8 cellular contexts compared by ENCODE assay signal in the genomic region with DNA sequence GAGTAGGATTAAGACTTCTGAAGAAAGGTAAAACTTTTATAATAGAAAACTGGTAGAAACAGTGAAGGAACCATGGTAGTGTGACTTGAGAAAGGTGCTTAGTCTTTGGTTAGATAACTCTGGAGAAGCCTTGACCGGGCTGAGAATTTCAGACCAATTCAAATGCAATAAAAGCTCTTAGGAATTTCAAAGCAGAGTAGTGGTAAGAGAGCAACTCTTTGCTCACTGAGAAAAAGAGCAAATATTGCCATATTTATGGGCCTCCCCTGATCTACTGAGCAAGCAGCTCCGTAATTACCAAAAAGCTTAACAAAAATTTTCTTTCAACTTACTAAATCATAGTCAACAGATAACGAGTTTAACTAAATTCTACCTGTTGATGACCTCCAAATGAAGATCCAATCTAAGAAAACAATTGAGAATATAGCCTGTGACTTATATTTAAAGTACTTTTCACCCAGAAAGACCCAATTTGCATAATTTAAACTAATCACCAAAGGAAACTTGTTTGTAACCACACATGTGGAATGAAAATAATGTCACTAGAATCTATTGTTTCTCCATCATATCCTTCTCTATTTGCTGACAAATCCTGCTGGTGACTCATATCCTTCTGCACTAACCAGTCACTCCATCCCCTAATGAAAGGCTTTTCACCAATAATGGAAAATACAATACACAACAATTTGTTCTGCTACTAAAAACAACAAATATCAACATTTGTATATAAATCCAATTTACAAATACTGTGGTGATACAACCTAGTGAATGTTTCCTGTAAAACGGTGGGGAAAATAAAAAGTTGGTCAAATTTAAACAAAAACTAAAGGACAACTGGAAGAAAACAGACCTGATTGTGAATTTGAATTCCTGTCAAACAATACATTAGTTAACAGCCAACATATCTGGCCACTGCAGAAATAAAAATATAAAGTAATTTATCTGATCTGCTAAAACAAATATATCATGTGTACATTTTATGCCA. TPM values are rescaled to one million over a fixed set of nuclear protein-coding genes. Genes with fewer than 3 reads are reported as not detected.
DNase-seq lines count a peak whose midpoint lies in the region; ATAC-seq and TF ChIP-seq lines count a peak whose summit lies in the region.

No MANE protein-coding gene starts in this region.

- H3K79me2 ChIP-seq in OCI-LY7 (ENCODE audit: insufficient read depth, low read depth, low read length) = peaks cover 100% of the 10 kb centered on the region

- H3K4me1 ChIP-seq in OCI-LY7 (ENCODE audit: insufficient read depth, low read length, poor library complexity, severe bottlenecking) = peaks cover 100% of the 10 kb centered on the region

- no TSS peak for BruUV-seq in OCI-LY7 (replicated peaks; lab: Mats Ljungman, UMichigan)

- no peaks in the 10 kb centered on the region for H3K9me3 ChIP-seq in OCI-LY7 (ENCODE audit: low read length)

- no peaks in the 10 kb centered on the region for H3K9me2 ChIP-seq in OCI-LY7 (ENCODE audit: insufficient read depth, low read length)

- H3K4me3 ChIP-seq in GM12864 (ENCODE audit: low read depth, low read length) (peak overlapping the region; percentile 32; the same call in 1 of the 2 replicates), OCI-LY7 (ENCODE audit: low read depth, low read length, poor library complexity, severe bottlenecking) (peak overlapping the region; percentile 91)

- no peak overlapping the region for H2AFZ ChIP-seq in OCI-LY7 (ENCODE audit: low read length)

- H3K4me1 Mint-ChIP-seq in natural killer cell = peaks cover 81 to 90% of the 10 kb centered on the region in 2 donors

- H3K9me3 Mint-ChIP-seq in natural killer cell = no peaks in the 10 kb centered on the region

- no peak for ATAC-seq in natural killer cell

- H3K4me2 ChIP-seq in OCI-LY7 (ENCODE audit: low read length) = peak overlapping the region; percentile 90

- POLR2A ChIA-PET in OCI-LY7 (lab: Charles Lee) = interaction anchor here (0.5 kb wide), 1 partner anchor 109 kb away, joined by 7 read pairs; no protein-coding TSS in a partner anchor

- H3K27ac Mint-ChIP-seq in natural killer cell = peak overlapping the region; percentile 84 to 99

- H3K4me3 Mint-ChIP-seq in natural killer cell = peak overlapping the region; percentile 100

- no peaks in the 10 kb centered on the region for H3K27me3 Mint-ChIP-seq in natural killer cell (ENCODE audit: low read depth in 2 of 2)

- peaks cover 79% of the 10 kb centered on the region for H3K36me3 ChIP-seq in OCI-LY7 (ENCODE audit: insufficient read depth, low read length)

- intact Hi-C loops in OCI-LY7 (cut with micrococcal nuclease; ENCODE audit: unreplicated experiment) (no loop called here), natural killer cell (cut with micrococcal nuclease) (no loop called here)

- DNase-seq in GM12864 (ENCODE audit: low read depth) = no peak
- no peak for DNase-seq in OCI-LY7 (ENCODE audit: low spot score)
- peak; percentile 47 for DNase-seq in dedifferentiated amniotic fluid mesenchymal stem cell (ENCODE audit: extremely low spot score)
- no peak for DNase-seq in natural killer cell
- DNase-seq in COLO829 (ENCODE audit: low spot score) = no peak
- DNase-seq in activated gamma-delta T cell treated with Interleukin-2 at 50 U/mL for 16 hours = no peak
- no peak for DNase-seq in putamen (ENCODE audit: low spot score)
- no peak for DNase-seq in stimulated activated CD4-positive, alpha-beta T cell treated with anti-CD3 and anti-CD28 coated beads, Interleukin-1b, Interleukin-23, amount 100 ng/mL, for 48 hours

- no peak for TF ChIP-seq CTCF in GM12864 (IDR thresholded peaks at IDR 0.05; ENCODE audit: low read depth, low read length, missing control alignments)
- no peak for TF ChIP-seq CTCF in OCI-LY7 (conservative IDR thresholded peaks at IDR 0.05; ENCODE audit: low read length)
- no peak for TF ChIP-seq CTCF in natural killer cell (IDR thresholded peaks at IDR 0.05)

- H3K27ac ChIP-seq in OCI-LY7 (ENCODE audit: low read depth, low read length, poor library complexity, severe bottlenecking) = peak overlapping the region; percentile 75

- H4K20me1 ChIP-seq in OCI-LY7 (ENCODE audit: insufficient read depth, low read length) = peaks cover 64% of the 10 kb centered on the region

- no peaks in the 10 kb centered on the region for H3K36me3 Mint-ChIP-seq in natural killer cell

- CTCF ChIA-PET in OCI-LY7 (lab: Charles Lee; ENCODE audit: unreplicated experiment) = interaction anchor here (0.5 kb wide), 1 partner anchor 145 kb away, joined by 3 read pairs; no protein-coding TSS in a partner anchor

RNA-seq across cellular contexts. Expression of a gene that starts 6.6 kb away (rescaled TPM):
- 208 and 211 TPM in 2 replicates for total RNA-seq in OCI-LY7 (2014; rRNA removed; shearing (Covaris generic))
- 186 and 196 TPM in 2 replicates for total RNA-seq in OCI-LY7 (2022)
- total RNA-seq in natural killer cell = 100 to 1,000 TPM; 435 to 527 (median 443) TPM
